18 cellular contexts compared by ENCODE assay signal in the genomic region with DNA sequence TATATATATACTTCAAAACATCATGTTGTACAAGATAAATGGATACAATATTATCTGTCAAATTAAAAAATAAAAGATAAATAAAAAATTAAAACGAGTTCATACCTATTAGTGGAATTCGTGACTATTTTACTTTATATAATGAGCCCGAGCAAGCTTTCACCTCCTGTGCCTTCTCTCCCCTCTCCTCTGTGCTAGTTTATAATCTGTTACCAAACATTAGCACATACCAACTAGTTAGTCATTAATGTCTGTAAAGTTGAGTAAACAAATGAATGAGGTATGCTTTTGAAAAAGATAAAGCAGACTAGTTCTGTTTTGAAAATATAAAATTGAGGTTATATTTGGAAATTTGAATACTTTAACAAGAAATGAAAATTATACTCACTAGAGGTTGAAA.
"Had no signal": no experiment of that assay in that cellular context is flagged by ENCODE, and none has a peak within 500 bp of the region (broad histone marks: within the 10 kb centered on the region; RNA-seq: fewer than 3 reads in every experiment).

No MANE protein-coding gene starts in this region.

- H3K9me3 ChIP-seq: thyroid gland had no signal

- H3K36me3 ChIP-seq: thyroid gland had no signal

- FAIRE-seq: TTC549, urothelium cell line had no signal

- H3K4me3 ChIP-seq: lung, skin epidermis, thyroid gland had no signal

- H3K27me3 ChIP-seq: thyroid gland had no signal

- H3K4me1 ChIP-seq: thyroid gland had no signal

- ATAC-seq: activated CD8-positive, alpha-beta T cell treated with anti-CD3 and anti-CD28 coated beads for 36 hours; activated naive CD4-positive, alpha-beta T cell treated with anti-CD3 and anti-CD28 coated beads, Interleukin-2, amount 50 U/mL, for 72 hours; activated T-cell treated with anti-CD3 and anti-CD28 coated beads, Interleukin-2, amount 50 U/mL, for 72 hours; stimulated activated naive B cell treated with anti-CD40 and anti-IgM and Interleukin-4, amounts not matched to agents 10 μg/mL and 1 μg/mL and 100 μg/mL, for 72 hours had no signal

- DNase-seq: activated B cell treated with CpG ODN at 0.5 μM for 24 hours; activated CD4-positive, alpha-beta T cell treated with anti-CD3 and anti-CD28 coated beads for 48 hours; activated CD8-positive, alpha-beta T cell treated with anti-CD3 and anti-CD28 coated beads for 36 hours; activated gamma-delta T cell; activated T-cell treated with anti-CD3 and anti-CD28 coated beads, Interleukin-2, amount 50 U/mL, for 72 hours; amygdala; cortex of kidney; effector memory CD4-positive, alpha-beta T cell; erythroblast; stimulated activated CD4-positive, alpha-beta T cell treated with anti-CD3 and anti-CD28 coated beads, Interleukin-15, amount 100 ng/mL, for 24 hours; stimulated activated CD4-positive, alpha-beta T cell treated with anti-CD3 and anti-CD28 coated beads, Interleukin-4, amount 100 ng/mL, for 1 hour; stimulated activated naive B cell treated with anti-CD40 and anti-IgM and Interleukin-4, amounts not matched to agents 10 μg/mL and 1 μg/mL and 100 μg/mL, for 72 hours; thyroid gland had no signal

- H3K27ac ChIP-seq: skin epidermis, thyroid gland had no signal
